In the genomic region with DNA sequence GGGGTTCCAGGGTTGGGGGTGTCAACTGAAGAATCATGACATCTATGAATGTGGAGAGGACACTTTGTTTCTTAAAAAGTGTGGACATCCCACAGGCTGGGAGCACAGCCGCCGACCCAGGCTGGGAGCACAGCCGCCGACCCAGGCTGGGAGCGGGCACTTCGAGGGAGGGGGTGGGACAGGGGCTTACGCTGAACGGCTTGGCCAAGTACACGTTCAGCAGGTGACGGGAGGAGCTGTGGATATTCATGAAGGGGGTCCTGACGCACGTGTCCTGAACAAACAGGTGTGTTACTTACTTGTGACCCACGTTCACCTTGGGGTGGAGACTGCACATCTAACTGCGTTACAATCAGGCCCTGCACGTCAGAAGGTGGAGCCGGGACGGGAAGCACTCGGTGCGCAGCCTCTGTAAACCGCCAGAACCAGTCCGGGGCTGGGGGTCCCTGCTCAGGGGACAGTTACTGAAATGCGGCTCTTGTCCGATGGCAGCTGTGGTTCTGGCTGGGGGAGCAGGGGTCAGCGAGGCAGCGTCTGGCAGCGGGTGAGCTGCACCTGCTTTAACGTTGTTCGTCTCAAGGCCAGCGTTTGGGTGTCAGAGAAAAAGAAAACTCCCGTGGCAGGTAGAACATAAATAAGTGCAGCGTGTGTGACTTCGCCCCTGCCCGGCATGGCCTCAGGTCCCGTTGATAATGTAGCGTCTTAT, we compare ENCODE assay signal across 15 cellular contexts. TPM values are rescaled to one million over a fixed set of nuclear protein-coding genes. Genes with fewer than 3 reads are reported as not detected.
DNase-seq lines count a peak whose midpoint lies in the region; ATAC-seq, FAIRE-seq and TF ChIP-seq lines count a peak whose summit lies in the region.
"Not testable (repeated sequence)": the region's sequence is repeated elsewhere in the genome, so short reads cannot be mapped to it uniquely, and the experiment has no call there.
"Had no signal": no experiment of that assay in that cellular context is flagged by ENCODE, and none has a peak within 500 bp of the region (broad histone marks: within the 10 kb centered on the region; RNA-seq: fewer than 3 reads in every experiment).

No MANE protein-coding gene starts in this region.

- FAIRE-seq in HTR-8/SVneo (lab: Jason Lieb, UNC), result peak; percentile 73

- H3K4me2 ChIP-seq in BLaER1 treated with 17β-estradiol and CSF1 and Interleukin-3, amounts not matched to agents 10 nM and 100 nM, result peak overlapping the region in 8 of 11 experiments; percentile 59 to 95 (median 76); a peak in 15 of 22 replicates
- not testable (repeated sequence) for H3K4me2 ChIP-seq in neuronal stem cell (ENCODE audit: insufficient read depth, low read length, poor library complexity, severe bottlenecking)

- H3K9me3 Mint-ChIP-seq in activated CD8-positive, alpha-beta T cell treated with anti-CD3 and anti-CD28 coated beads, Interleukin-2, amount 10 ng/mL, durations not matched to agents 7 days and 5 days (ENCODE audit: insufficient read depth); endothelial cell (ENCODE audit: unreplicated experiment): not testable (repeated sequence)

- peaks cover 13% of the 10 kb centered on the region for H3K4me1 Mint-ChIP-seq in activated CD8-positive, alpha-beta T cell treated with anti-CD3 and anti-CD28 coated beads, Interleukin-2, amount 10 ng/mL, durations not matched to agents 7 days and 5 days (ENCODE audit: low read depth)
- H3K4me1 Mint-ChIP-seq in endothelial cell (ENCODE audit: unreplicated experiment), result not testable (repeated sequence)

- H3K4me1 ChIP-seq in BLaER1 treated with 17β-estradiol and CSF1 and Interleukin-3, amounts not matched to agents 10 nM and 100 nM, result peaks cover 35 to 91% (median 76%) of the 10 kb centered on the region in 10 experiments
- H3K4me1 ChIP-seq in right atrium auricular region, result peaks cover 0 to 21% of the 10 kb centered on the region in 2 donors
- H3K4me1 ChIP-seq in neuronal stem cell (ENCODE audit: control insufficient read depth in 2 of 2, insufficient read depth in 1 of 2, low read depth in 1 of 2, low read length in 2 of 2), result peaks cover 9 to 12% of the 10 kb centered on the region in 2 donors
- H3K4me1 ChIP-seq in spleen, result peaks cover 14 to 25% (median 22%) of the 10 kb centered on the region in 6 donors

- ATAC-seq in activated CD8-positive, alpha-beta T cell treated with anti-CD3 and anti-CD28 coated beads, Interleukin-2, amount 10 ng/mL, durations not matched to agents 7 days and 5 days, result not testable (repeated sequence)

- not testable (repeated sequence) for H3K27me3 Mint-ChIP-seq in activated CD8-positive, alpha-beta T cell treated with anti-CD3 and anti-CD28 coated beads, Interleukin-2, amount 10 ng/mL, durations not matched to agents 7 days and 5 days (ENCODE audit: low read depth)
- peaks cover 10% of the 10 kb centered on the region for H3K27me3 Mint-ChIP-seq in endothelial cell (ENCODE audit: unreplicated experiment)

- not testable (repeated sequence) for H4K8ac ChIP-seq in neuronal stem cell (ENCODE audit: low read depth, low read length)

- DNase-seq in HTR-8/SVneo (ENCODE audit: insufficient read length, low spot score); neuronal stem cell (ENCODE audit: low spot score): not testable (repeated sequence)
- DNase-seq in activated CD8-positive, alpha-beta T cell treated with anti-CD3 and anti-CD28 coated beads, Interleukin-2, amount 10 ng/mL, durations not matched to agents 7 days and 5 days, result peak; percentile 19
- DNase-seq in endothelial cell (ENCODE audit: low spot score), result peak; percentile 2
- DNase-seq in right atrium auricular region (ENCODE audit: low spot score), result peak; percentile 44
- peak; percentile 69 for DNase-seq in spleen

- peaks cover 0 to 22% (median 6%) of the 10 kb centered on the region in 11 experiments; a peak in 11 of 22 replicates for H3K27me3 ChIP-seq in BLaER1 treated with 17β-estradiol and CSF1 and Interleukin-3, amounts not matched to agents 10 nM and 100 nM
- H3K27me3 ChIP-seq in right atrium auricular region; neuronal stem cell (ENCODE audit: control insufficient read depth in 3 of 3, insufficient read depth in 3 of 3, low read depth in 1 of 3, low read length in 3 of 3): not testable (repeated sequence)
- peaks cover 0 to 34% (median 24%) of the 10 kb centered on the region in 7 donors for H3K27me3 ChIP-seq in spleen (replicated peaks in 1 of 7)

- not testable (repeated sequence) for H3K79me1 ChIP-seq in neuronal stem cell (ENCODE audit: low read depth, low read length)

- not testable (repeated sequence) for H2BK120ac ChIP-seq in neuronal stem cell (ENCODE audit: low read depth, low read length)

- CTCF ChIA-PET in activated CD8-positive, alpha-beta T cell treated with anti-CD3 and anti-CD28 coated beads, Interleukin-2, amount 10 ng/mL, durations not matched to agents 7 days and 5 days (lab: Charles Lee), result not testable (repeated sequence)

- peak overlapping the region; percentile 68 for H2AK5ac ChIP-seq in neuronal stem cell (ENCODE audit: low read depth, low read length)

- H2AFZ ChIP-seq in neuronal stem cell (ENCODE audit: low read length), result not testable (repeated sequence)

- H3K23ac ChIP-seq in neuronal stem cell (ENCODE audit: low read depth, low read length, poor library complexity), result not testable (repeated sequence)

- not testable (repeated sequence) for H3K4ac ChIP-seq in neuronal stem cell (ENCODE audit: low read length)

- H2BK5ac ChIP-seq in neuronal stem cell (ENCODE audit: low read length), result peak overlapping the region; percentile 46

- no CpG with 5 or more reads among the region's 35 CpGs for WGBS in neuronal stem cell (ENCODE audit: extremely low coverage in 2 of 2, insufficient read length in 2 of 2, insufficient replicate concordance in 1 of 2), 2 donors
- 83 to 89% (median 86%) methylated on average over 35 of the region's 35 CpGs for WGBS in spleen, 5 donors

- peak overlapping the region; percentile 13 for H3K18ac ChIP-seq in neuronal stem cell (ENCODE audit: low read length)

- H2BK12ac ChIP-seq in neuronal stem cell (ENCODE audit: low read length), result not testable (repeated sequence)

- TF ChIP-seq POLR2A in spleen (IDR thresholded peaks at IDR 0.05), result not testable (repeated sequence)

- TF ChIP-seq CTCF in endothelial cell (IDR thresholded peaks at IDR 0.05; ENCODE audit: unreplicated experiment); right atrium auricular region (IDR thresholded peaks at IDR 0.05); spleen (IDR thresholded peaks at IDR 0.05 in 8 of 11, conservative IDR thresholded peaks at IDR 0.05 in 3 of 11): not testable (repeated sequence)

- not testable (repeated sequence) for H3K36me3 Mint-ChIP-seq in activated CD8-positive, alpha-beta T cell treated with anti-CD3 and anti-CD28 coated beads, Interleukin-2, amount 10 ng/mL, durations not matched to agents 7 days and 5 days (ENCODE audit: low read depth); endothelial cell (ENCODE audit: low read depth, unreplicated experiment)

- peak overlapping the region; percentile 75 for H2BK15ac ChIP-seq in neuronal stem cell (ENCODE audit: low read length)

- H3K27ac Mint-ChIP-seq in activated CD8-positive, alpha-beta T cell treated with anti-CD3 and anti-CD28 coated beads, Interleukin-2, amount 10 ng/mL, durations not matched to agents 7 days and 5 days; endothelial cell (ENCODE audit: unreplicated experiment): not testable (repeated sequence)

- H3K36me3 ChIP-seq in BLaER1 treated with 17β-estradiol and CSF1 and Interleukin-3, amounts not matched to agents 10 nM and 100 nM; right atrium auricular region; neuronal stem cell (replicated peaks in 1 of 2; ENCODE audit: control insufficient read depth in 2 of 2, insufficient read depth in 2 of 2, low read length in 2 of 2); spleen: not testable (repeated sequence)

- POLR2A ChIA-PET in activated CD8-positive, alpha-beta T cell treated with anti-CD3 and anti-CD28 coated beads, Interleukin-2, amount 10 ng/mL, durations not matched to agents 7 days and 5 days (lab: Charles Lee), result not testable (repeated sequence)

- not testable (repeated sequence) for H4K91ac ChIP-seq in neuronal stem cell (ENCODE audit: low read depth, low read length, poor library complexity)

- H3K27ac ChIP-seq in BLaER1 treated with 17β-estradiol and CSF1 and Interleukin-3, amounts not matched to agents 10 nM and 100 nM; right atrium auricular region; neuronal stem cell (replicated peaks; ENCODE audit: low read length); spleen: not testable (repeated sequence)

- H4K20me1 ChIP-seq in BLaER1 treated with 17β-estradiol and CSF1 and Interleukin-3, amounts not matched to agents 10 nM and 100 nM, result not testable (repeated sequence)

- not testable (repeated sequence) for H3K4me3 ChIP-seq in BLaER1 treated with 17β-estradiol and CSF1 and Interleukin-3, amounts not matched to agents 10 nM and 100 nM; right atrium auricular region; neuronal stem cell (ENCODE audit: low read length in 2 of 2); spleen

- intact Hi-C loops in spleen (cut with DNase I; ENCODE audit: low total_unique reads), result not testable (repeated sequence)

- H3K14ac ChIP-seq in neuronal stem cell (ENCODE audit: low read length), result not testable (repeated sequence)

- not testable (repeated sequence) for H3K4me3 Mint-ChIP-seq in activated CD8-positive, alpha-beta T cell treated with anti-CD3 and anti-CD28 coated beads, Interleukin-2, amount 10 ng/mL, durations not matched to agents 7 days and 5 days; endothelial cell (ENCODE audit: unreplicated experiment)

- not testable (repeated sequence) for H3K9me3 ChIP-seq in BLaER1 treated with 17β-estradiol and CSF1 and Interleukin-3, amounts not matched to agents 10 nM and 100 nM (replicated peaks in 1 of 11); right atrium auricular region; neuronal stem cell (replicated peaks in 1 of 2; ENCODE audit: control insufficient read depth in 2 of 2, insufficient read depth in 1 of 2, low read depth in 1 of 2, low read length in 2 of 2); spleen

- H3K9ac ChIP-seq in BLaER1 treated with 17β-estradiol and CSF1 and Interleukin-3, amounts not matched to agents 10 nM and 100 nM, result peak overlapping the region in 2 of 11 experiments; percentile 16 to 45; a peak in 2 of 22 replicates
- not testable (repeated sequence) for H3K9ac ChIP-seq in neuronal stem cell (ENCODE audit: low read depth, low read length, poor library complexity)

RNA-seq across cellular contexts. Expression of gene NEU4, which starts 8.6 kb away (rescaled TPM):
- total RNA-seq in activated CD8-positive, alpha-beta T cell treated with anti-CD3 and anti-CD28 coated beads, Interleukin-2, amount 10 ng/mL, durations not matched to agents 7 days and 5 days, result under 1 TPM; 0.31 to 0.45 TPM
- 0.33 TPM for total RNA-seq in endothelial cell (ENCODE audit: unreplicated experiment)
- under 1 TPM in 1 of 2 donors, not detected in 1; 0.31 TPM for total RNA-seq in right atrium auricular region
- 0.45 TPM for polyA plus RNA-seq in neuronal stem cell (2013, experiment 1 of 2)
- 0.37 TPM for polyA plus RNA-seq in neuronal stem cell (2013, experiment 2 of 2)
- total RNA-seq in spleen, result 1 to 10 TPM in 2 of 7 donors, under 1 TPM in 2, not detected in 3; 0.32 to 1.9 (median 0.85) TPM
- under 1 TPM; 0.04 to 0.22 (median 0.08) TPM for polyA plus RNA-seq in spleen
- total RNA-seq: CD8-positive, alpha-beta memory T cell; G401; GM23248; H4; IMR-90 had no signal
- polyA plus RNA-seq: AG04450; CD8-positive, alpha-beta memory T cell; GM23248; IMR-90 had no signal

RNA-seq across cellular contexts. Expression of gene GAL3ST2, which starts 23.7 kb away (rescaled TPM):
- total RNA-seq in activated CD8-positive, alpha-beta T cell treated with anti-CD3 and anti-CD28 coated beads, Interleukin-2, amount 10 ng/mL, durations not matched to agents 7 days and 5 days, result under 1 TPM; 0.34 TPM
- total RNA-seq in endothelial cell (ENCODE audit: unreplicated experiment) (not detected), right atrium auricular region (1 to 10 TPM in 1 of 2 donors, under 1 TPM in 1; 0.56 to 1.1 TPM), spleen (under 1 TPM in 2 of 7 donors, not detected in 5; 0.25 to 0.85 TPM)
- 0.45 TPM for polyA plus RNA-seq in neuronal stem cell (2013, experiment 1 of 2)
- 0.47 TPM for polyA plus RNA-seq in neuronal stem cell (2013, experiment 2 of 2)
- polyA plus RNA-seq in spleen, result not detected
- total RNA-seq: G401, GM23248, H4, HT-29, IMR-90 had no signal
- polyA plus RNA-seq: AG04450; CD4-positive, CD25-positive, alpha-beta regulatory T cell; CD8-positive, alpha-beta memory T cell; GM23248 had no signal

RNA-seq across cellular contexts. Expression of gene PDCD1, which starts 58.3 kb away (rescaled TPM):
- 1 to 10 TPM; 2.4 to 2.5 TPM for total RNA-seq in activated CD8-positive, alpha-beta T cell treated with anti-CD3 and anti-CD28 coated beads, Interleukin-2, amount 10 ng/mL, durations not matched to agents 7 days and 5 days
- total RNA-seq in endothelial cell (ENCODE audit: unreplicated experiment), result not detected
- 10 to 100 TPM in 1 of 2 donors, 1 to 10 TPM in 1; 1.0 to 17.5 TPM for total RNA-seq in right atrium auricular region
- polyA plus RNA-seq in neuronal stem cell (2013, experiment 1 of 2), result not detected
- polyA plus RNA-seq in neuronal stem cell (2013, experiment 2 of 2), result not detected
- 1 to 10 TPM; 3.1 to 7.9 (median 5.4) TPM for total RNA-seq in spleen
- polyA plus RNA-seq in spleen, result 1 to 10 TPM; 2.7 to 7.3 (median 5.2) TPM
- total RNA-seq: G401, GM23248, H4, HT-29, IMR-90 had no signal
- polyA plus RNA-seq: AG04450, GM23248, IMR-90 had no signal
